15 cellular contexts compared by ENCODE assay signal in the genomic region with DNA sequence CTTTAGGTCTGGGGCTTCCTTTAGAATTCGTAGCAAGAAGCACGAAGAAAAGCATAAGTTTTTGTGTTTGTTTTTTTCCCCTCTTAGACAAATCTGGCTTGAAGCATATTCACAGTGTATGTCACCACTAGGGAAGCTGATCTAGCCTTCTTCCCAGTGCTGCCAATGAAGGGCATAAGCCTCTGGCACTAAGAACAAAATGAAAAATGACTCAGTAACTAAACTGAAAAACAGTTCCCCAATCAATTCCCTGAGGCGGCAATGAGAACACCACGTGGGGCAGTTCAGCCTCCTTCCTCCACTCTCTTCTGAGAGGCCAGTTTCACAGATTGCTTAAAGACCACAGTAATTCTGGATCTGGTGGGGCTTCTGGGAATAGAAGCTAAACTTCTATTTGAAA.
DNase-seq lines count a peak whose midpoint lies in the region; ATAC-seq, FAIRE-seq and TF ChIP-seq lines count a peak whose summit lies in the region.
"Had no signal": no experiment of that assay in that cellular context is flagged by ENCODE, and none has a peak within 500 bp of the region (broad histone marks: within the 10 kb centered on the region; RNA-seq: fewer than 3 reads in every experiment).

No MANE protein-coding gene starts in this region.

- 17% methylated on average over 4 of the region's 4 CpGs for WGBS in GM12878 (ENCODE audit: insufficient coverage, insufficient replicate concordance, low lambda C conversion rate, missing lambda C conversion rate)

- H4K20me1 ChIP-seq in GM12878 (ENCODE audit: control insufficient read depth, insufficient read depth), result no peaks in the 10 kb centered on the region

- H3K9me3 Mint-ChIP-seq in glutamatergic neuron (ENCODE audit: unreplicated experiment), result no peaks in the 10 kb centered on the region
- H3K9me3 Mint-ChIP-seq: activated naive CD4-positive, alpha-beta T cell treated with anti-CD3 and anti-CD28 coated beads for 36 hours; brain; endodermal cell had no signal

- POLR2A ChIA-PET in GM12878 (lab: Charles Lee), result interaction anchor here (0.5 kb wide), 1 partner anchor 24 kb away, joined by 4 read pairs; no protein-coding TSS in a partner anchor

- H3K27ac Mint-ChIP-seq in glutamatergic neuron (ENCODE audit: unreplicated experiment), result peak overlapping the region; percentile 13
- H3K27ac Mint-ChIP-seq: activated CD4-positive, alpha-beta T cell treated with anti-CD3 and anti-CD28 coated beads for 36 hours; activated naive CD4-positive, alpha-beta T cell treated with anti-CD3 and anti-CD28 coated beads for 36 hours; endodermal cell had no signal

- no peak overlapping the region for H2AFZ ChIP-seq in GM12878 (ENCODE audit: control insufficient read depth, low read depth, low read length)

- H3K4me1 ChIP-seq in GM12878 (ENCODE audit: control insufficient read depth, insufficient read depth, low read length), result no peaks in the 10 kb centered on the region; the same call in 1 of the 2 replicates

- ATAC-seq in GM12878 (peak; percentile 48), GM19463 (IDR thresholded peaks at IDR 0.05; ENCODE audit: unreplicated experiment) (no peak)
- ATAC-seq: activated CD4-positive, alpha-beta T cell treated with anti-CD3 and anti-CD28 coated beads for 36 hours had no signal

- no peak for TF ChIP-seq POLR2A in GM12878 (IDR thresholded peaks at IDR 0.05; ENCODE audit: low read depth, low read length)

- H3K4me3 Mint-ChIP-seq in glutamatergic neuron (ENCODE audit: unreplicated experiment), result no peak overlapping the region
- H3K4me3 Mint-ChIP-seq: activated CD4-positive, alpha-beta T cell treated with anti-CD3 and anti-CD28 coated beads for 36 hours; activated naive CD4-positive, alpha-beta T cell treated with anti-CD3 and anti-CD28 coated beads for 36 hours; endodermal cell had no signal

- H3K79me2 ChIP-seq in GM12878 (ENCODE audit: control insufficient read depth, insufficient read depth, low read length), result no peaks in the 10 kb centered on the region

- H3K9ac ChIP-seq in GM12878 (ENCODE audit: control insufficient read depth, insufficient read depth, low read length), result no peak overlapping the region

- DNase-seq in NCI-H1694 treated with DMSO at 0.1 percent for 48 hours (lab: John Stamatoyannopoulos, UW) (peak; percentile 37), NCI-H1694 (lab: John Stamatoyannopoulos, UW) (no peak), GM12878 (ENCODE audit: low read depth, low spot score) (no peak), glutamatergic neuron (no peak), stromal cell of bone marrow (ENCODE audit: low read depth) (peak; percentile 80), NCI-H1092 (lab: John Stamatoyannopoulos, UW) (no peak), OCI-M2 (lab: John Stamatoyannopoulos, UW; ENCODE audit: unreplicated experiment) (no peak)
- DNase-seq: activated CD4-positive, alpha-beta T cell treated with anti-CD3 and anti-CD28 coated beads for 36 hours; activated naive CD4-positive, alpha-beta T cell treated with anti-CD3 and anti-CD28 coated beads for 36 hours; endodermal cell; NCI-H2081 treated with DMSO at 0.1 percent for 48 hours; NCI-H748 treated with DMSO at 0.1 percent for 48 hours had no signal

- H3K27me3 ChIP-seq in GM12878 (replicated peaks in 1 of 2; ENCODE audit: control insufficient read depth in 2 of 2, insufficient read depth in 2 of 2, low read length in 1 of 2), result no peaks in the 10 kb centered on the region

- TF ChIP-seq RAD21 in GM12878 (IDR thresholded peaks at IDR 0.05; ENCODE audit: insufficient read depth, low read depth, low read length), result no peak

- no peaks in the 10 kb centered on the region for H3K36me3 Mint-ChIP-seq in glutamatergic neuron (ENCODE audit: unreplicated experiment)
- H3K36me3 Mint-ChIP-seq: brain had no signal

- RAD21 ChIA-PET in GM12878 (lab: Charles Lee; ENCODE audit: unreplicated experiment), result interaction anchor here (0.6 to 1.2 kb wide), 2 partner anchors 14 to 643 kb away, joined by 3 to 4 read pairs; no protein-coding TSS in a partner anchor

- H3K4me3 ChIP-seq in GM12878, result no peak overlapping the region

- SMC1A ChIA-PET in GM12878 (lab: Charles Lee; ENCODE audit: uncharacterized antibody, unreplicated experiment), result interaction anchor here (0.7 to 2.1 kb wide), 9 partner anchors 10 to 796 kb away, joined by 3 to 12 read pairs (median 3); no protein-coding TSS in a partner anchor

- peaks cover 16% of the 10 kb centered on the region for H3K4me1 Mint-ChIP-seq in glutamatergic neuron (ENCODE audit: low read depth, unreplicated experiment)
- H3K4me1 Mint-ChIP-seq: activated CD4-positive, alpha-beta T cell treated with anti-CD3 and anti-CD28 coated beads for 36 hours had no signal

- TF ChIP-seq CTCF in GM12878 (IDR thresholded peaks at IDR 0.05 in 2 of 3, conservative IDR thresholded peaks at IDR 0.05 in 1 of 3; ENCODE audit: control insufficient read depth in 2 of 3, extremely low read depth in 1 of 3, insufficient read depth in 1 of 3, low read depth in 3 of 3, low read length in 3 of 3) (no peak), glutamatergic neuron (IDR thresholded peaks at IDR 0.05; ENCODE audit: partially characterized antibody, unreplicated experiment) (no peak)

- H3K27me3 Mint-ChIP-seq in glutamatergic neuron (ENCODE audit: unreplicated experiment), result peaks cover 1% of the 10 kb centered on the region

- H3K4me2 ChIP-seq in GM12878 (ENCODE audit: control insufficient read depth, insufficient read depth), result no peak overlapping the region

- intact Hi-C loops in GM12878 (cut with micrococcal nuclease; ENCODE audit: unreplicated experiment), result no loop called here

- TF ChIP-seq EP300 in GM12878 (IDR thresholded peaks at IDR 0.05; ENCODE audit: borderline replicate concordance in 1 of 2, control insufficient read depth in 1 of 2, low read depth in 2 of 2, low read length in 2 of 2), result no peak

- in situ Hi-C loops in GM12878 (cut with MboI), result no loop called here

- BruUV-seq in GM12878 (replicated peaks; lab: Mats Ljungman, UMichigan), result no TSS peak

- no peaks in the 10 kb centered on the region for H3K36me3 ChIP-seq in GM12878 (ENCODE audit: control insufficient read depth in 2 of 2, insufficient read depth in 2 of 2, low read length in 1 of 2)

- no peak overlapping the region for H3K27ac ChIP-seq in GM12878 (ENCODE audit: control insufficient read depth, insufficient read depth)

- FAIRE-seq in GM12878 (lab: Jason Lieb, UNC), result no peak
- FAIRE-seq: A204.1 had no signal

- CTCF ChIA-PET in GM12878 (lab: Yijun Ruan, JAX), result interaction anchor here (0.9 to 1.6 kb wide), 8 partner anchors 13 to 31 kb away, joined by 3 to 6 read pairs (median 3); no protein-coding TSS in a partner anchor

- H3K9me3 ChIP-seq in GM12878 (replicated peaks; ENCODE audit: control insufficient read depth, insufficient read depth, low read length), result no peaks in the 10 kb centered on the region

TF ChIP-seq in GM12878, 131 proteins besides CTCF, POLR2A, EP300 and RAD21 (continues in another document):
- TF ChIP-seq ZNF622 (IDR thresholded peaks at IDR 0.05) (no peak), MTA2 (IDR thresholded peaks at IDR 0.05; ENCODE audit: low read depth) (no peak), ZZZ3 (IDR thresholded peaks at IDR 0.05; ENCODE audit: control insufficient read depth, insufficient read length, low read depth) (no peak), CBX3 (IDR thresholded peaks at IDR 0.05; ENCODE audit: borderline replicate concordance, low read depth) (no peak), EED (IDR thresholded peaks at IDR 0.05; ENCODE audit: low read depth) (no peak), ETV6 (conservative IDR thresholded peaks at IDR 0.05 in 1 of 2, IDR thresholded peaks at IDR 0.05 in 1 of 2; ENCODE audit: borderline replicate concordance in 1 of 2, low read depth in 1 of 2) (no peak), HDGF (IDR thresholded peaks at IDR 0.05) (no peak)
- TF ChIP-seq, protein P1, sequence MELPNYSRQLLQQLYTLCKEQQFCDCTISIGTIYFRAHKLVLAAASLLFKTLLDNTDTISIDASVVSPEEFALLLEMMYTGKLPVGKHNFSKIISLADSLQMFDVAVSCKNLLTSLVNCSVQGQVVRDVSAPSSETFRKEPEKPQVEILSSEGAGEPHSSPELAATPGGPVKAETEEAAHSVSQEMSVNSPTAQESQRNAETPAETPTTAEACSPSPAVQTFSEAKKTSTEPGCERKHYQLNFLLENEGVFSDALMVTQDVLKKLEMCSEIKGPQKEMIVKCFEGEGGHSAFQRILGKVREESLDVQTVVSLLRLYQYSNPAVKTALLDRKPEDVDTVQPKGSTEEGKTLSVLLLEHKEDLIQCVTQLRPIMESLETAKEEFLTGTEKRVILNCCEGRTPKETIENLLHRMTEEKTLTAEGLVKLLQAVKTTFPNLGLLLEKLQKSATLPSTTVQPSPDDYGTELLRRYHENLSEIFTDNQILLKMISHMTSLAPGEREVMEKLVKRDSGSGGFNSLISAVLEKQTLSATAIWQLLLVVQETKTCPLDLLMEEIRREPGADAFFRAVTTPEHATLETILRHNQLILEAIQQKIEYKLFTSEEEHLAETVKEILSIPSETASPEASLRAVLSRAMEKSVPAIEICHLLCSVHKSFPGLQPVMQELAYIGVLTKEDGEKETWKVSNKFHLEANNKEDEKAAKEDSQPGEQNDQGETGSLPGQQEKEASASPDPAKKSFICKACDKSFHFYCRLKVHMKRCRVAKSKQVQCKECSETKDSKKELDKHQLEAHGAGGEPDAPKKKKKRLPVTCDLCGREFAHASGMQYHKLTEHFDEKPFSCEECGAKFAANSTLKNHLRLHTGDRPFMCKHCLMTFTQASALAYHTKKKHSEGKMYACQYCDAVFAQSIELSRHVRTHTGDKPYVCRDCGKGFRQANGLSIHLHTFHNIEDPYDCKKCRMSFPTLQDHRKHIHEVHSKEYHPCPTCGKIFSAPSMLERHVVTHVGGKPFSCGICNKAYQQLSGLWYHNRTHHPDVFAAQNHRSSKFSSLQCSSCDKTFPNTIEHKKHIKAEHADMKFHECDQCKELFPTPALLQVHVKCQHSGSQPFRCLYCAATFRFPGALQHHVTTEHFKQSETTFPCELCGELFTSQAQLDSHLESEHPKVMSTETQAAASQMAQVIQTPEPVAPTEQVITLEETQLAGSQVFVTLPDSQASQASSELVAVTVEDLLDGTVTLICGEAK (IDR thresholded peaks at IDR 0.05; ENCODE audit: borderline replicate concordance), result no peak
- TF ChIP-seq, protein P2, sequence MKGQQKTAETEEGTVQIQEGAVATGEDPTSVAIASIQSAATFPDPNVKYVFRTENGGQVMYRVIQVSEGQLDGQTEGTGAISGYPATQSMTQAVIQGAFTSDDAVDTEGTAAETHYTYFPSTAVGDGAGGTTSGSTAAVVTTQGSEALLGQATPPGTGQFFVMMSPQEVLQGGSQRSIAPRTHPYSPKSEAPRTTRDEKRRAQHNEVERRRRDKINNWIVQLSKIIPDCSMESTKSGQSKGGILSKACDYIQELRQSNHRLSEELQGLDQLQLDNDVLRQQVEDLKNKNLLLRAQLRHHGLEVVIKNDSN (IDR thresholded peaks at IDR 0.05; ENCODE audit: borderline replicate concordance, extremely low read length, insufficient read depth, low read depth, low read length), result no peak

Comparison
In these comparisons a context has a peak if more than half of its experiments do, and no peak if none do; other contexts are left out.
1. DNase-seq: peak in NCI-H1694 treated with DMSO at 0.1 percent for 48 hours (single experiment) and stromal cell of bone marrow (single experiment); none in NCI-H1694 (single experiment), GM12878 (single experiment), glutamatergic neuron (single experiment), NCI-H1092 (single experiment) and OCI-M2 (single experiment).